1 cellular context compared by ENCODE assay signal in the genomic region with DNA sequence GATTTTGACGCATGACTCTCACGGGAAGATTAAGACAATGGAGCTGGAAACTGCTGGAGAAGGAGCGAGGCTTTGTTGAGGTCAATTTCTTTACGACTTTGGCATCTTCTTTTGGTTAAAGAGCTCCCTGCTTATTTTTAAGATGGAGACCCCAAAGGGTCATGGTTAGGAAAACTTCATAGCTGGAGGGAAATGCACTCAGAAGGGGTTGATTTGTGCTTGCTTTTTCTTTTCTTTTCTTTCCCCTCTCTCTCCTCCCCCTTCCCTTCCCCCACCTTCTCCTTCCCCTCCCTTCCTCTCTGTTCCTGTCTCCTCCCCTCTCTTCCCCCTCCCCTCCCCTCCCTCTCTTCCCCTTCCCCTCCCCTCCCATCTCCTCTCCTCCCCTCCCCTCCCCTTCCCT.
TF ChIP-seq lines count a peak whose summit lies in the region.

No MANE protein-coding gene starts in this region.

TF ChIP-seq in HepG2, 621 proteins besides CTCF, POLR2A, EP300 and RAD21:
- TF ChIP-seq, protein P1, sequence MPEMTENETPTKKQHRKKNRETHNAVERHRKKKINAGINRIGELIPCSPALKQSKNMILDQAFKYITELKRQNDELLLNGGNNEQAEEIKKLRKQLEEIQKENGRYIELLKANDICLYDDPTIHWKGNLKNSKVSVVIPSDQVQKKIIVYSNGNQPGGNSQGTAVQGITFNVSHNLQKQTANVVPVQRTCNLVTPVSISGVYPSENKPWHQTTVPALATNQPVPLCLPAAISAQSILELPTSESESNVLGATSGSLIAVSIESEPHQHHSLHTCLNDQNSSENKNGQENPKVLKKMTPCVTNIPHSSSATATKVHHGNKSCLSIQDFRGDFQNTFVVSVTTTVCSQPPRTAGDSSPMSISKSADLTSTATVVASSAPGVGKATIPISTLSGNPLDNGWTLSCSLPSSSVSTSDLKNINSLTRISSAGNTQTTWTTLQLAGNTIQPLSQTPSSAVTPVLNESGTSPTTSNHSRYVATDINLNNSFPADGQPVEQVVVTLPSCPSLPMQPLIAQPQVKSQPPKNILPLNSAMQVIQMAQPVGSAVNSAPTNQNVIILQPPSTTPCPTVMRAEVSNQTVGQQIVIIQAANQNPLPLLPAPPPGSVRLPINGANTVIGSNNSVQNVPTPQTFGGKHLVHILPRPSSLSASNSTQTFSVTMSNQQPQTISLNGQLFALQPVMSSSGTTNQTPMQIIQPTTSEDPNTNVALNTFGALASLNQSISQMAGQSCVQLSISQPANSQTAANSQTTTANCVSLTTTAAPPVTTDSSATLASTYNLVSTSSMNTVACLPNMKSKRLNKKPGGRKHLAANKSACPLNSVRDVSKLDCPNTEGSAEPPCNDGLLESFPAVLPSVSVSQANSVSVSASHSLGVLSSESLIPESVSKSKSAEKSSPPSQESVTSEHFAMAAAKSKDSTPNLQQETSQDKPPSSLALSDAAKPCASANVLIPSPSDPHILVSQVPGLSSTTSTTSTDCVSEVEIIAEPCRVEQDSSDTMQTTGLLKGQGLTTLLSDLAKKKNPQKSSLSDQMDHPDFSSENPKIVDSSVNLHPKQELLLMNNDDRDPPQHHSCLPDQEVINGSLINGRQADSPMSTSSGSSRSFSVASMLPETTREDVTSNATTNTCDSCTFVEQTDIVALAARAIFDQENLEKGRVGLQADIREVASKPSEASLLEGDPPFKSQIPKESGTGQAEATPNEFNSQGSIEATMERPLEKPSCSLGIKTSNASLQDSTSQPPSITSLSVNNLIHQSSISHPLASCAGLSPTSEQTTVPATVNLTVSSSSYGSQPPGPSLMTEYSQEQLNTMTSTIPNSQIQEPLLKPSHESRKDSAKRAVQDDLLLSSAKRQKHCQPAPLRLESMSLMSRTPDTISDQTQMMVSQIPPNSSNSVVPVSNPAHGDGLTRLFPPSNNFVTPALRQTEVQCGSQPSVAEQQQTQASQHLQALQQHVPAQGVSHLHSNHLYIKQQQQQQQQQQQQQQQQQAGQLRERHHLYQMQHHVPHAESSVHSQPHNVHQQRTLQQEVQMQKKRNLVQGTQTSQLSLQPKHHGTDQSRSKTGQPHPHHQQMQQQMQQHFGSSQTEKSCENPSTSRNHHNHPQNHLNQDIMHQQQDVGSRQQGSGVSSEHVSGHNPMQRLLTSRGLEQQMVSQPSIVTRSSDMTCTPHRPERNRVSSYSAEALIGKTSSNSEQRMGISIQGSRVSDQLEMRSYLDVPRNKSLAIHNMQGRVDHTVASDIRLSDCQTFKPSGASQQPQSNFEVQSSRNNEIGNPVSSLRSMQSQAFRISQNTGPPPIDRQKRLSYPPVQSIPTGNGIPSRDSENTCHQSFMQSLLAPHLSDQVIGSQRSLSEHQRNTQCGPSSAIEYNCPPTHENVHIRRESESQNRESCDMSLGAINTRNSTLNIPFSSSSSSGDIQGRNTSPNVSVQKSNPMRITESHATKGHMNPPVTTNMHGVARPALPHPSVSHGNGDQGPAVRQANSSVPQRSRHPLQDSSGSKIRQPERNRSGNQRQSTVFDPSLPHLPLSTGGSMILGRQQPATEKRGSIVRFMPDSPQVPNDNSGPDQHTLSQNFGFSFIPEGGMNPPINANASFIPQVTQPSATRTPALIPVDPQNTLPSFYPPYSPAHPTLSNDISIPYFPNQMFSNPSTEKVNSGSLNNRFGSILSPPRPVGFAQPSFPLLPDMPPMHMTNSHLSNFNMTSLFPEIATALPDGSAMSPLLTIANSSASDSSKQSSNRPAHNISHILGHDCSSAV (CRISPR knock-in tag; IDR thresholded peaks at IDR 0.05; ENCODE audit: borderline replicate concordance): no peak
- TF ChIP-seq HNRNPK (IDR thresholded peaks at IDR 0.05; ENCODE audit: low read depth, low read length, poor library complexity, severe bottlenecking): peak; percentile 92
